ENCODE assay signal across 12 cellular contexts in genomic region chr3:42263354-42264346, GRCh38. TPM values are rescaled to one million over a fixed set of nuclear protein-coding genes. Genes with fewer than 3 reads are reported as not detected.
DNase-seq lines count a peak whose midpoint lies in the region; ATAC-seq, FAIRE-seq and TF ChIP-seq lines count a peak whose summit lies in the region.
"Had no signal": no experiment of that assay in that cellular context is flagged by ENCODE, and none has a peak within 500 bp of the region (broad histone marks: within the 10 kb centered on the region; RNA-seq: fewer than 3 reads in every experiment).

No MANE protein-coding gene starts in this region.

- H3K9ac ChIP-seq in GM12878 (ENCODE audit: control insufficient read depth, insufficient read depth, low read length) (no peak overlapping the region), mucosa of stomach (ENCODE audit: low read length) (no peak overlapping the region), mammary epithelial cell (ENCODE audit: insufficient read depth, low read length) (no peak overlapping the region)

- DNase-seq in AG20443 (ENCODE audit: low spot score) (peak; percentile 34), HL-60 (ENCODE audit: low read depth in 1 of 2, low spot score in 1 of 2) (peak in 1 of 2 experiments; percentile 23), GM12878 (ENCODE audit: low read depth, low spot score) (no peak), mammary epithelial cell (no peak)
- DNase-seq in activated T-helper 1 cell treated with anti-CD3 and anti-CD28 coated beads, Interleukin-12 subunit alpha, Interleukin-12 subunit beta, Interleukin-2, Interleukin-4 antibody, amounts not matched to agents 30 ng/mL and 10 ng/mL and 1 ng/mL, durations not matched to agents 14 hours and 24 hours and 36 hours (ENCODE audit: low spot score): no peak
- DNase-seq: cortex of kidney, GF-D8, NCI-H187 had no signal

- TF ChIP-seq EP300 in GM12878 (IDR thresholded peaks at IDR 0.05; ENCODE audit: borderline replicate concordance in 1 of 2, control insufficient read depth in 1 of 2, low read depth in 2 of 2, low read length in 2 of 2): no peak

- dilution Hi-C loops in mammary epithelial cell (cut with HindIII; ENCODE audit: low sequenced_read_pairs): loop anchor here (25.0 kb wide), 1 partner anchor 174 kb away; no protein-coding TSS in a partner anchor

- 14% methylated on average over 55 of the region's 56 CpGs for WGBS in GM12878 (ENCODE audit: insufficient coverage, insufficient replicate concordance, low lambda C conversion rate, missing lambda C conversion rate)
- WGBS in mammary epithelial cell (ENCODE audit: low coverage, missing lambda C conversion rate): 47% methylated on average over 49 of the region's 56 CpGs

- SMC1A ChIA-PET in GM12878 (lab: Charles Lee; ENCODE audit: uncharacterized antibody, unreplicated experiment): interaction anchor here (3.2 kb wide), 1 partner anchor 15 kb away, joined by 18 read pairs; no protein-coding TSS in a partner anchor

- intact Hi-C loops in GM12878 (cut with micrococcal nuclease; ENCODE audit: unreplicated experiment): no loop called here
- intact Hi-C loops in mammary epithelial cell (cut with micrococcal nuclease): no loop called here
- intact Hi-C loops in activated T-helper 1 cell treated with anti-CD3 and anti-CD28 coated beads, Interleukin-12 subunit alpha, Interleukin-12 subunit beta, Interleukin-2, Interleukin-4 antibody, amounts not matched to agents 30 ng/mL and 10 ng/mL and 1 ng/mL, durations not matched to agents 14 hours and 24 hours and 36 hours (cut with micrococcal nuclease): no loop called here

- no peaks in the 10 kb centered on the region for H3K4me1 Mint-ChIP-seq in activated T-helper 1 cell treated with anti-CD3 and anti-CD28 coated beads, Interleukin-12 subunit alpha, Interleukin-12 subunit beta, Interleukin-2, Interleukin-4 antibody, amounts not matched to agents 30 ng/mL and 10 ng/mL and 1 ng/mL, durations not matched to agents 14 hours and 24 hours and 36 hours (ENCODE audit: low read depth)

- ATAC-seq in GM12878 (no peak; the same call in 2 of the 3 replicates), GM18511 (IDR thresholded peaks at IDR 0.05; ENCODE audit: unreplicated experiment) (no peak), HG03045 (IDR thresholded peaks at IDR 0.05; ENCODE audit: unreplicated experiment) (no peak)

- H3K9me3 ChIP-seq in GM12878 (replicated peaks; ENCODE audit: control insufficient read depth, insufficient read depth, low read length) (no peaks in the 10 kb centered on the region; the same call in 1 of the 3 replicates), mucosa of stomach (ENCODE audit: control insufficient read depth, low read length) (no peaks in the 10 kb centered on the region), mammary epithelial cell (replicated peaks; ENCODE audit: insufficient read depth, low read length) (peaks cover 4% of the 10 kb centered on the region)
- H3K9me3 ChIP-seq: HAP-1 had no signal

- TF ChIP-seq POLR2A in GM12878 (IDR thresholded peaks at IDR 0.05; ENCODE audit: low read depth, low read length): no peak

- no peak for FAIRE-seq in GM12878 (lab: Jason Lieb, UNC)

- RAD21 ChIA-PET in GM12878 (lab: Charles Lee; ENCODE audit: unreplicated experiment): interaction anchor here (1.9 kb wide), 1 partner anchor 180 kb away, joined by 4 read pairs; no protein-coding TSS in a partner anchor

- in situ Hi-C loops in GM12878 (cut with MboI): no loop called here
- in situ Hi-C loops in mammary epithelial cell (cut with MboI; ENCODE audit: low sequenced_read_pairs in 2 of 2): no loop called here

- peaks cover 40% of the 10 kb centered on the region for H3K27me3 Mint-ChIP-seq in activated T-helper 1 cell treated with anti-CD3 and anti-CD28 coated beads, Interleukin-12 subunit alpha, Interleukin-12 subunit beta, Interleukin-2, Interleukin-4 antibody, amounts not matched to agents 30 ng/mL and 10 ng/mL and 1 ng/mL, durations not matched to agents 14 hours and 24 hours and 36 hours (ENCODE audit: insufficient read depth)

- no peak overlapping the region for H3K4me3 Mint-ChIP-seq in activated T-helper 1 cell treated with anti-CD3 and anti-CD28 coated beads, Interleukin-12 subunit alpha, Interleukin-12 subunit beta, Interleukin-2, Interleukin-4 antibody, amounts not matched to agents 30 ng/mL and 10 ng/mL and 1 ng/mL, durations not matched to agents 14 hours and 24 hours and 36 hours

- H3K27ac Mint-ChIP-seq in activated T-helper 1 cell treated with anti-CD3 and anti-CD28 coated beads, Interleukin-12 subunit alpha, Interleukin-12 subunit beta, Interleukin-2, Interleukin-4 antibody, amounts not matched to agents 30 ng/mL and 10 ng/mL and 1 ng/mL, durations not matched to agents 14 hours and 24 hours and 36 hours: no peak overlapping the region

- H3K36me3 ChIP-seq in GM12878 (ENCODE audit: control insufficient read depth in 2 of 2, insufficient read depth in 2 of 2, low read length in 1 of 2): no peaks in the 10 kb centered on the region
- no peaks in the 10 kb centered on the region for H3K36me3 ChIP-seq in mucosa of stomach (ENCODE audit: control insufficient read depth, insufficient read depth, low read length)
- no peaks in the 10 kb centered on the region for H3K36me3 ChIP-seq in mammary epithelial cell (ENCODE audit: insufficient read depth, low read length)
- H3K36me3 ChIP-seq: HAP-1 had no signal

- no peaks in the 10 kb centered on the region for H4K20me1 ChIP-seq in GM12878 (ENCODE audit: control insufficient read depth, insufficient read depth)
- no peaks in the 10 kb centered on the region for H4K20me1 ChIP-seq in mammary epithelial cell (ENCODE audit: insufficient read depth, low read length)

- H3K4me1 ChIP-seq in GM12878 (ENCODE audit: control insufficient read depth, insufficient read depth, low read length): no peaks in the 10 kb centered on the region
- H3K4me1 ChIP-seq in mucosa of stomach (ENCODE audit: control insufficient read depth, insufficient read depth, low read length): peaks cover 27% of the 10 kb centered on the region
- H3K4me1 ChIP-seq in mammary epithelial cell (ENCODE audit: insufficient read depth, low read length): peaks cover 32% of the 10 kb centered on the region
- H3K4me1 ChIP-seq: HAP-1 had no signal

- H2AFZ ChIP-seq in GM12878 (ENCODE audit: control insufficient read depth, low read depth, low read length) (no peak overlapping the region), mammary epithelial cell (ENCODE audit: low read depth, low read length) (no peak overlapping the region)

- H3K4me2 ChIP-seq in GM12878 (ENCODE audit: control insufficient read depth, insufficient read depth): no peak overlapping the region
- H3K4me2 ChIP-seq in mammary epithelial cell (ENCODE audit: insufficient read depth, low read depth, low read length): no peak overlapping the region

- H3K79me2 ChIP-seq in GM12878 (ENCODE audit: control insufficient read depth, insufficient read depth, low read length) (no peaks in the 10 kb centered on the region), mammary epithelial cell (ENCODE audit: insufficient read depth, low read length) (no peaks in the 10 kb centered on the region)

- H3K4me3 ChIP-seq in HL-60 (replicated peaks; ENCODE audit: insufficient read depth, low read length) (peak overlapping the region; percentile 22), GM12878 (no peak overlapping the region), mucosa of stomach (ENCODE audit: low read length) (peak overlapping the region; percentile 31), mammary epithelial cell (replicated peaks in 1 of 3; ENCODE audit: insufficient read depth in 1 of 3, low read depth in 2 of 3, low read length in 3 of 3) (no peak overlapping the region)
- H3K4me3 ChIP-seq: HAP-1 had no signal

- TF ChIP-seq CTCF in HL-60 (IDR thresholded peaks at IDR 0.05; ENCODE audit: insufficient read depth, low read length) (no peak), GM12878 (IDR thresholded peaks at IDR 0.05 in 2 of 3, conservative IDR thresholded peaks at IDR 0.05 in 1 of 3; ENCODE audit: control insufficient read depth in 2 of 3, extremely low read depth in 1 of 3, insufficient read depth in 1 of 3, low read depth in 3 of 3, low read length in 3 of 3) (no peak), mammary epithelial cell (conservative IDR thresholded peaks at IDR 0.05 in 1 of 2, IDR thresholded peaks at IDR 0.05 in 1 of 2; ENCODE audit: extremely low read depth in 1 of 2, insufficient read depth in 1 of 2, low read depth in 1 of 2, low read length in 2 of 2) (no peak)

- POLR2A ChIA-PET in GM12878 (lab: Charles Lee): no interaction called here

- H3K36me3 Mint-ChIP-seq in activated T-helper 1 cell treated with anti-CD3 and anti-CD28 coated beads, Interleukin-12 subunit alpha, Interleukin-12 subunit beta, Interleukin-2, Interleukin-4 antibody, amounts not matched to agents 30 ng/mL and 10 ng/mL and 1 ng/mL, durations not matched to agents 14 hours and 24 hours and 36 hours (ENCODE audit: low read depth): no peaks in the 10 kb centered on the region

- H3K27me3 ChIP-seq in HL-60 (ENCODE audit: insufficient read depth, poor library complexity, severe bottlenecking) (peaks cover 37% of the 10 kb centered on the region), GM12878 (replicated peaks in 1 of 2; ENCODE audit: control insufficient read depth in 2 of 2, insufficient read depth in 2 of 2, low read length in 1 of 2) (peaks cover 3 to 18% of the 10 kb centered on the region in 2 experiments; a peak in 3 of 4 replicates), mucosa of stomach (ENCODE audit: control insufficient read depth, insufficient read depth, low read length) (peaks cover 67% of the 10 kb centered on the region), mammary epithelial cell (ENCODE audit: insufficient read depth, low read length) (peaks cover 11% of the 10 kb centered on the region)

- CTCF ChIA-PET in GM12878 (lab: Yijun Ruan, JAX): interaction anchor here (1.4 kb wide), 1 partner anchor 17 kb away, joined by 3 read pairs; no protein-coding TSS in a partner anchor
- CTCF ChIA-PET in mammary epithelial cell (lab: Charles Lee; ENCODE audit: low non-redundant PET): no interaction called here

- no peak overlapping the region for H3K27ac ChIP-seq in HL-60 (replicated peaks)
- H3K27ac ChIP-seq in GM12878 (ENCODE audit: control insufficient read depth, insufficient read depth): no peak overlapping the region
- H3K27ac ChIP-seq in mammary epithelial cell (ENCODE audit: insufficient read depth, low read depth, low read length): no peak overlapping the region

- no peak for TF ChIP-seq RAD21 in GM12878 (IDR thresholded peaks at IDR 0.05; ENCODE audit: insufficient read depth, low read depth, low read length)

- BruUV-seq in GM12878 (replicated peaks; lab: Mats Ljungman, UMichigan) (no TSS peak), mammary epithelial cell (replicated peaks; lab: Mats Ljungman, UMichigan) (no TSS peak)

- no peaks in the 10 kb centered on the region for H3K9me3 Mint-ChIP-seq in activated T-helper 1 cell treated with anti-CD3 and anti-CD28 coated beads, Interleukin-12 subunit alpha, Interleukin-12 subunit beta, Interleukin-2, Interleukin-4 antibody, amounts not matched to agents 30 ng/mL and 10 ng/mL and 1 ng/mL, durations not matched to agents 14 hours and 24 hours and 36 hours

RNA-seq across cellular contexts. Expression of gene CCK, which starts 2.3 kb away (rescaled TPM):
- total RNA-seq in GM12878 (2013; cell fraction: nucleolus; rRNA removed): not detected in 2 replicates
- not detected in 2 replicates for total RNA-seq in GM12878 (2014; rRNA removed)
- total RNA-seq in GM12878 (2014; rRNA removed; fragmentation: Illumina TruSeq; extraction: Trizol): not detected in 2 replicates
- not detected in 2 replicates for total RNA-seq in GM12878 (2021)
- polyA plus RNA-seq in GM12878 (2011; ENCODE audit: low read depth): not detected
- not detected in 2 replicates for polyA plus RNA-seq in GM12878 (2011; rRNA removed)
- not detected in 2 replicates for polyA plus RNA-seq in GM12878 (2011; cell fraction: cytosol; rRNA removed)
- not detected in 2 replicates for polyA plus RNA-seq in GM12878 (2011; cell fraction: nucleus; rRNA removed)
- not detected in 2 replicates for polyA plus RNA-seq in GM12878 (2012)
- not detected in 2 replicates for polyA plus RNA-seq in GM12878 (2014; fragmentation: Illumina TruSeq; extraction: Trizol)
- polyA plus RNA-seq in GM12878 (2014; fragmentation: Nextera tagmentation; extraction: Ambion mirVana): not detected
- not detected in 2 replicates for polyA plus RNA-seq in GM12878 (2014; rRNA removed)
- polyA plus RNA-seq in GM12878 (2016; fragmentation: Nextera tagmentation; extraction: Ambion mirVana): not detected
- not detected in 2 replicates for polyA minus RNA-seq in GM12878 (2011; rRNA and poly(A)+ RNA removed)
- not detected in 2 replicates for polyA minus RNA-seq in GM12878 (2011; cell fraction: cytosol; rRNA and poly(A)+ RNA removed)
- polyA minus RNA-seq in GM12878 (2011; cell fraction: nucleus; rRNA and poly(A)+ RNA removed): not detected in 2 replicates
- total RNA-seq in mammary epithelial cell: 1 to 10 TPM in 1 of 2 donors, not detected in 1; 1.5 TPM
- 0.99 TPM for polyA plus RNA-seq in mammary epithelial cell
- polyA minus RNA-seq in mammary epithelial cell: not detected
- total RNA-seq in activated T-helper 1 cell treated with anti-CD3 and anti-CD28 coated beads, Interleukin-12 subunit alpha, Interleukin-12 subunit beta, Interleukin-2, Interleukin-4 antibody, amounts not matched to agents 30 ng/mL and 10 ng/mL and 1 ng/mL, durations not matched to agents 14 hours and 24 hours and 36 hours: not detected in 2 replicates

Comparison
In these comparisons a context has a peak if more than half of its experiments do, and no peak if none do; other contexts are left out.
1. H3K4me3 ChIP-seq: peak in HL-60 (single experiment) and mucosa of stomach (single experiment); none in GM12878 (single experiment) and mammary epithelial cell (0 of 3).